1 cellular context compared by ENCODE assay signal in the genomic region with DNA sequence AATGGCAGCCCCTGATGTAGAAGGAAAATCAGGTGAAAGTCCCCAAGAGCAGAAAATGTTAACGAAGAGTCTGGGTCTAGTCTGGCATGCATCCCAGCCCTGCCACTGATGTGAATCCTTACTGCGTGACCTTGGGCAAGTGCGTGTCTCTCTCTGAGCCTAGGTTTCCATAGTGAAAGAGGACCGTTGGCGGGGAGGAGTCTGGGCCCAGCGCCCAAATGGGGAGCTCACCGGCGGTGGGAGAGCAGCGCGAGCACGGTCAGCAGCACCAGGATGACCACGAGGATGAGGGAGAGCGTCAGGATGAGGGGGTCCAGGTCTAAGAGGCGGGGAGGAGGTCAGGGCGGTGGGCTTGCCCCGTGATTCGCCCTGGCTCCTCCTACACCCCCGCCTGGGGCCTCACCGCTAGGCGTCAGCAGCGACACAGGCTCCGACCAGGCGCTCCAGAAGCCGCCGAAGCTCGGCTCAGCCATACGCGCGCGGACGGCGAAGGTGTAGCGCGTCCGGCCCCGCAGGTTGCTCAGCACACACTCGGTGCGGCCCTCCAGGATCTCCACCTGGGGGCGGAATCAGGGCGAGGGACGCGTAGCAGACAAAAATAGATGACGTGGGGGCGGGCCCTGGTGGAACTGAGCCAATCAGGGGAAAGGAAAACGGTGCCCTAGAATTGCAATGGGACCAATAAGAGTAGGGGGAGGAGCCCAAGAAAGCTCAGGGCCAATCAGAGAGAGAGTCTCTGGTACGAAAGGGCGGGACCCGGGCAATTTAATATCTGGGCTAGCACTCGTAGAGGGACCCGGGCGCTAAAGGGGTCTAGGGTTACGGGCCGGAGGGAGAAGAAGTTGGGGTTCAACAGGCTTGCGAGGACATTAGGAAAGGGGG.
TF ChIP-seq lines count a peak whose summit lies in the region.

No MANE protein-coding gene starts in this region.

TF ChIP-seq in K562, 482 proteins besides CTCF, POLR2A, EP300 and RAD21 (continued from another document):
- TF ChIP-seq, protein P1, sequence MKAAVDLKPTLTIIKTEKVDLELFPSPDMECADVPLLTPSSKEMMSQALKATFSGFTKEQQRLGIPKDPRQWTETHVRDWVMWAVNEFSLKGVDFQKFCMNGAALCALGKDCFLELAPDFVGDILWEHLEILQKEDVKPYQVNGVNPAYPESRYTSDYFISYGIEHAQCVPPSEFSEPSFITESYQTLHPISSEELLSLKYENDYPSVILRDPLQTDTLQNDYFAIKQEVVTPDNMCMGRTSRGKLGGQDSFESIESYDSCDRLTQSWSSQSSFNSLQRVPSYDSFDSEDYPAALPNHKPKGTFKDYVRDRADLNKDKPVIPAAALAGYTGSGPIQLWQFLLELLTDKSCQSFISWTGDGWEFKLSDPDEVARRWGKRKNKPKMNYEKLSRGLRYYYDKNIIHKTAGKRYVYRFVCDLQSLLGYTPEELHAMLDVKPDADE (conservative IDR thresholded peaks at IDR 0.05; ENCODE audit: control insufficient read depth, low read depth, low read length), result 0 out of 2 replicates have a peak, but pooled peaks have one; percentile 26
- TF ChIP-seq NFIX (CRISPR knock-in tag; IDR thresholded peaks at IDR 0.05; ENCODE audit: low read depth) (no peak), CXXC5 (CRISPR knock-in tag; IDR thresholded peaks at IDR 0.05) (no peak), ZNF263 (CRISPR knock-in tag; IDR thresholded peaks at IDR 0.05; ENCODE audit: borderline replicate concordance) (peak; percentile 51), ZC3H4 (CRISPR knock-in tag; IDR thresholded peaks at IDR 0.05; ENCODE audit: borderline replicate concordance) (no peak), HMGN3 (IDR thresholded peaks at IDR 0.05; ENCODE audit: borderline replicate concordance, extremely low read depth, insufficient read length, low read depth, low read length) (no peak), BRCA1 (IDR thresholded peaks at IDR 0.05) (no peak), BRCA1 (CRISPR knock-in tag; IDR thresholded peaks at IDR 0.05) (no peak), SRSF7 (optimal IDR thresholded peaks at IDR 0.05; ENCODE audit: low read depth, low read length) (no peak)
- TF ChIP-seq, protein P2, sequence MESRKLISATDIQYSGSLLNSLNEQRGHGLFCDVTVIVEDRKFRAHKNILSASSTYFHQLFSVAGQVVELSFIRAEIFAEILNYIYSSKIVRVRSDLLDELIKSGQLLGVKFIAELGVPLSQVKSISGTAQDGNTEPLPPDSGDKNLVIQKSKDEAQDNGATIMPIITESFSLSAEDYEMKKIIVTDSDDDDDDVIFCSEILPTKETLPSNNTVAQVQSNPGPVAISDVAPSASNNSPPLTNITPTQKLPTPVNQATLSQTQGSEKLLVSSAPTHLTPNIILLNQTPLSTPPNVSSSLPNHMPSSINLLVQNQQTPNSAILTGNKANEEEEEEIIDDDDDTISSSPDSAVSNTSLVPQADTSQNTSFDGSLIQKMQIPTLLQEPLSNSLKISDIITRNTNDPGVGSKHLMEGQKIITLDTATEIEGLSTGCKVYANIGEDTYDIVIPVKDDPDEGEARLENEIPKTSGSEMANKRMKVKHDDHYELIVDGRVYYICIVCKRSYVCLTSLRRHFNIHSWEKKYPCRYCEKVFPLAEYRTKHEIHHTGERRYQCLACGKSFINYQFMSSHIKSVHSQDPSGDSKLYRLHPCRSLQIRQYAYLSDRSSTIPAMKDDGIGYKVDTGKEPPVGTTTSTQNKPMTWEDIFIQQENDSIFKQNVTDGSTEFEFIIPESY (CRISPR knock-in tag; IDR thresholded peaks at IDR 0.05), result peak; percentile 97
- TF ChIP-seq, protein P3, sequence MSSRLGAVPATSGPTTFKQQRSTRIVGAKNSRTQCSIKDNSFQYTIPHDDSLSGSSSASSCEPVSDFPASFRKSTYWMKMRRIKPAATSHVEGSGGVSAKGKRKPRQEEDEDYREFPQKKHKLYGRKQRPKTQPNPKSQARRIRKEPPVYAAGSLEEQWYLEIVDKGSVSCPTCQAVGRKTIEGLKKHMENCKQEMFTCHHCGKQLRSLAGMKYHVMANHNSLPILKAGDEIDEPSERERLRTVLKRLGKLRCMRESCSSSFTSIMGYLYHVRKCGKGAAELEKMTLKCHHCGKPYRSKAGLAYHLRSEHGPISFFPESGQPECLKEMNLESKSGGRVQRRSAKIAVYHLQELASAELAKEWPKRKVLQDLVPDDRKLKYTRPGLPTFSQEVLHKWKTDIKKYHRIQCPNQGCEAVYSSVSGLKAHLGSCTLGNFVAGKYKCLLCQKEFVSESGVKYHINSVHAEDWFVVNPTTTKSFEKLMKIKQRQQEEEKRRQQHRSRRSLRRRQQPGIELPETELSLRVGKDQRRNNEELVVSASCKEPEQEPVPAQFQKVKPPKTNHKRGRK (tag; IDR thresholded peaks at IDR 0.05), result no peak
